In the genomic region with DNA sequence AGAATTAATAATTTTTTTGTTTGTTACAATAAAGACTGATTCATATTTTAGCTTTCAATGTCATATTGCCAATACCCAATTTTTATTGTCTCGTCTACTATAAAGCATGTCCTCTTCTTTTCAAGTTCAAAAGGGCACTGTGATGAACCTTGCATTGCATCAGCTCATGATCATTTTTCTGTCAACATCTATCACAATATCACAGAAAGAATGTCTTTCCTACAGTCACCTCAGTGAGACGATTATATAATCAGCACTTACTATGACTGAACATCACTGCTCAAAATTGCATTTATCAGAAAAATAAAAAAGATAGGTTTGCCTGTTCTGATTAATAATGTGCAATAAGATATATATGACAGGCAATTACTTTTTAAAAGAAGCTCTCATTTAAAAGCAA, we compare ENCODE assay signal across 9 cellular contexts.
"Had no signal": no experiment of that assay in that cellular context is flagged by ENCODE, and none has a peak within 500 bp of the region (broad histone marks: within the 10 kb centered on the region; RNA-seq: fewer than 3 reads in every experiment).

No MANE protein-coding gene starts in this region.

- H3K27ac Mint-ChIP-seq: GM23338, H9, HFFc6 had no signal

- H3K9ac ChIP-seq: GM23248 had no signal

- H3K36me3 ChIP-seq: HAP-1 had no signal

- H3K9me3 Mint-ChIP-seq: GM23338, H9 had no signal

- ATAC-seq: GM23338, HCT116 had no signal

- H3K4me3 Mint-ChIP-seq: GM23338, H9, HFFc6 had no signal

- H3K4me2 ChIP-seq: GM23338 had no signal

- DNase-seq: GM23248, GOT3, H7, H9, HCEC 1CT, HFFc6 had no signal

- H3K4me1 Mint-ChIP-seq: GM23338, H9 had no signal

- H3K9me3 ChIP-seq: HAP-1 had no signal

- H2AFZ ChIP-seq: GM23248, GM23338 had no signal

- H3K4me1 ChIP-seq: HAP-1 had no signal

- H3K27ac ChIP-seq: GM23248 had no signal

- H3K4me3 ChIP-seq: GM23248, GM23338, HAP-1 had no signal
